Comparison of ENCODE assay signal across 12 cellular contexts in genomic region chr17:63819585-63820537, GRCh38. TPM values are rescaled to one million over a fixed set of nuclear protein-coding genes. Genes with fewer than 3 reads are reported as not detected.
DNase-seq lines count a peak whose midpoint lies in the region; ATAC-seq, FAIRE-seq and TF ChIP-seq lines count a peak whose summit lies in the region.
"Had no signal": no experiment of that assay in that cellular context is flagged by ENCODE, and none has a peak within 500 bp of the region (broad histone marks: within the 10 kb centered on the region; RNA-seq: fewer than 3 reads in every experiment).

No MANE protein-coding gene starts in this region.

- no peak for FAIRE-seq in GM12892 (lab: Jason Lieb, UNC)
- FAIRE-seq in RCC 7860 (lab: Jason Lieb, UNC) = no peak
- FAIRE-seq: endometrium, small intestine had no signal

- no peak for TF ChIP-seq CTCF in RWPE1 (conservative IDR thresholded peaks at IDR 0.05; ENCODE audit: low read depth)
- TF ChIP-seq CTCF in chondrocyte (IDR thresholded peaks at IDR 0.05) = no peak
- TF ChIP-seq CTCF in nephron progenitor cell (IDR thresholded peaks at IDR 0.05) = no peak
- no peak for TF ChIP-seq CTCF in foreskin keratinocyte (conservative IDR thresholded peaks at IDR 0.05)

- H3K27me3 Mint-ChIP-seq in CD8-positive, alpha-beta memory T cell = no peaks in the 10 kb centered on the region
- H3K27me3 Mint-ChIP-seq in chondrocyte (ENCODE audit: low read depth) (no peaks in the 10 kb centered on the region), nephron progenitor cell (ENCODE audit: low read depth, poor library complexity) (no peaks in the 10 kb centered on the region)

- peaks cover 7 to 99% (median 34%) of the 10 kb centered on the region in 3 donors for H3K36me3 Mint-ChIP-seq in CD8-positive, alpha-beta memory T cell
- H3K36me3 Mint-ChIP-seq in chondrocyte (ENCODE audit: low read depth) (peaks cover 61% of the 10 kb centered on the region), nephron progenitor cell (ENCODE audit: low read depth) (peaks cover 92% of the 10 kb centered on the region)

- no peak for ATAC-seq in foreskin keratinocyte

- no peak overlapping the region for H3K4me3 ChIP-seq in CD8-positive, alpha-beta memory T cell (ENCODE audit: low read length)

- no peak for DNase-seq in CD8-positive, alpha-beta memory T cell
- no peak for DNase-seq in RWPE1 (ENCODE audit: low spot score)
- no peak for DNase-seq in chondrocyte (ENCODE audit: low spot score)
- DNase-seq in nephron progenitor cell = no peak
- DNase-seq in GM12892 (ENCODE audit: insufficient read length) = no peak
- no peak for DNase-seq in RCC 7860 (ENCODE audit: low spot score)
- DNase-seq in NCI-H2081 (lab: John Stamatoyannopoulos, UW) = no peak
- DNase-seq in foreskin keratinocyte = no peak
- DNase-seq: amygdala, DMS79, small intestine had no signal

- no peaks in the 10 kb centered on the region for H3K9me3 ChIP-seq in CD8-positive, alpha-beta memory T cell (ENCODE audit: low read length)

- no peak overlapping the region for H3K27ac ChIP-seq in CD8-positive, alpha-beta memory T cell (ENCODE audit: low read depth, low read length)
- H3K27ac ChIP-seq in RWPE1 (peak overlapping the region; percentile 35), foreskin keratinocyte (no peak overlapping the region)

- H3K4me1 ChIP-seq in CD8-positive, alpha-beta memory T cell (ENCODE audit: insufficient read depth, low read length) = peaks cover 5% of the 10 kb centered on the region
- no peaks in the 10 kb centered on the region for H3K4me1 ChIP-seq in foreskin keratinocyte

- H3K36me3 ChIP-seq in CD8-positive, alpha-beta memory T cell (ENCODE audit: insufficient read depth, low read length) = peaks cover 89% of the 10 kb centered on the region

- peaks cover 9 to 25% (median 16%) of the 10 kb centered on the region in 3 donors for H3K4me1 Mint-ChIP-seq in CD8-positive, alpha-beta memory T cell
- H3K4me1 Mint-ChIP-seq in chondrocyte (ENCODE audit: low read depth) (peaks cover 9% of the 10 kb centered on the region), nephron progenitor cell (peaks cover 8% of the 10 kb centered on the region)

- H3K9me3 Mint-ChIP-seq in CD8-positive, alpha-beta memory T cell = no peaks in the 10 kb centered on the region
- H3K9me3 Mint-ChIP-seq in chondrocyte (ENCODE audit: low read depth) (no peaks in the 10 kb centered on the region), nephron progenitor cell (no peaks in the 10 kb centered on the region)

- CTCF ChIA-PET in CD8-positive, alpha-beta memory T cell (lab: Charles Lee) = interaction anchor here (1.8 to 2.2 kb wide), 3 partner anchors 19 to 29 kb away, joined by 3 to 5 read pairs (median 5); no protein-coding TSS in a partner anchor
- CTCF ChIA-PET in RWPE1 (lab: Yijun Ruan, JAX) = interaction anchor here (1.1 kb wide), 1 partner anchor 12 kb away, joined by 3 read pairs; no protein-coding TSS in a partner anchor

- H3K27ac Mint-ChIP-seq in CD8-positive, alpha-beta memory T cell = peak overlapping the region in 7 of 8 donors; percentile 28 to 92 (median 68)
- peak overlapping the region; percentile 71 for H3K27ac Mint-ChIP-seq in chondrocyte (ENCODE audit: unreplicated experiment)
- peak overlapping the region; percentile 87 for H3K27ac Mint-ChIP-seq in nephron progenitor cell

- peak overlapping the region in 4 of 7 donors; percentile 13 to 42 (median 26) for H3K4me3 Mint-ChIP-seq in CD8-positive, alpha-beta memory T cell
- H3K4me3 Mint-ChIP-seq in chondrocyte (ENCODE audit: unreplicated experiment) (no peak overlapping the region), nephron progenitor cell (no peak overlapping the region)

- no peak for TF ChIP-seq POLR2A in GM12892 (IDR thresholded peaks at IDR 0.05; ENCODE audit: low read depth, low read length)

- H3K27me3 ChIP-seq in CD8-positive, alpha-beta memory T cell (ENCODE audit: insufficient read depth, low read length, poor library complexity, severe bottlenecking) = no peaks in the 10 kb centered on the region
- no peaks in the 10 kb centered on the region for H3K27me3 ChIP-seq in foreskin keratinocyte

- POLR2A ChIA-PET in CD8-positive, alpha-beta memory T cell (lab: Charles Lee) = interaction anchor here (0.6 kb wide), 1 partner anchor 129 kb away, joined by 3 read pairs; no protein-coding TSS in a partner anchor
- POLR2A ChIA-PET in RWPE1 (lab: Yijun Ruan, JAX; ENCODE audit: low non-redundant PET) = no interaction called here

RNA-seq across cellular contexts. Expression of gene PSMC5, which starts 7.4 kb away (rescaled TPM):
- total RNA-seq in CD8-positive, alpha-beta memory T cell = 100 to 1,000 TPM; 208 to 212 TPM
- 201 TPM for polyA plus RNA-seq in CD8-positive, alpha-beta memory T cell
- total RNA-seq in chondrocyte (92.3 to 112 TPM (median 94.9 TPM) in 3 replicates), foreskin keratinocyte (97.4 and 120 TPM in 2 replicates)
- polyA plus RNA-seq in GM12892 (2012; ENCODE audit: missing spikeins) = 119 TPM
- polyA plus RNA-seq in foreskin keratinocyte = 168 and 192 TPM in 2 replicates

RNA-seq across cellular contexts. Expression of gene FTSJ3, which starts 7.6 kb away (rescaled TPM):
- total RNA-seq in CD8-positive, alpha-beta memory T cell = 100 to 1,000 TPM in 1 of 2 experiments, 10 to 100 TPM in 1; 98.1 to 102 TPM
- polyA plus RNA-seq in CD8-positive, alpha-beta memory T cell = 34.8 TPM
- 26.5 to 41.4 TPM (median 27.9 TPM) in 3 replicates for total RNA-seq in chondrocyte
- polyA plus RNA-seq in GM12892 (2012; ENCODE audit: missing spikeins) = 27.1 TPM
- total RNA-seq in foreskin keratinocyte = 37.6 and 49.9 TPM in 2 replicates
- 22.6 and 30.5 TPM in 2 replicates for polyA plus RNA-seq in foreskin keratinocyte

RNA-seq across cellular contexts. Expression of gene SMARCD2, which starts 22.6 kb away (rescaled TPM):
- total RNA-seq in CD8-positive, alpha-beta memory T cell = 100 to 1,000 TPM in 1 of 2 experiments, 10 to 100 TPM in 1; 96.8 to 107 TPM
- 121 TPM for polyA plus RNA-seq in CD8-positive, alpha-beta memory T cell
- 30.7 to 35.1 TPM (median 34.6 TPM) in 3 replicates for total RNA-seq in chondrocyte
- polyA plus RNA-seq in GM12892 (2012; ENCODE audit: missing spikeins) = 47.5 TPM
- total RNA-seq in foreskin keratinocyte = 94.0 and 99.9 TPM in 2 replicates
- 72.4 and 82.2 TPM in 2 replicates for polyA plus RNA-seq in foreskin keratinocyte

RNA-seq across cellular contexts. Expression of gene DDX42, which starts 45.9 kb away (rescaled TPM):
- 100 to 1,000 TPM; 103 to 122 TPM for total RNA-seq in CD8-positive, alpha-beta memory T cell
- 16.9 TPM for polyA plus RNA-seq in CD8-positive, alpha-beta memory T cell
- total RNA-seq in chondrocyte = 94.6 to 120 TPM (median 99.0 TPM) in 3 replicates
- polyA plus RNA-seq in GM12892 (2012; ENCODE audit: missing spikeins) = 70.0 TPM
- total RNA-seq in foreskin keratinocyte = 72.2 and 74.9 TPM in 2 replicates
- polyA plus RNA-seq in foreskin keratinocyte = 40.6 and 41.0 TPM in 2 replicates

RNA-seq across cellular contexts. Expression of gene CCDC47, which starts 46.5 kb away (rescaled TPM):
- total RNA-seq in CD8-positive, alpha-beta memory T cell = 10 to 100 TPM; 93.0 to 94.5 TPM
- polyA plus RNA-seq in CD8-positive, alpha-beta memory T cell = 49.6 TPM
- total RNA-seq in chondrocyte = 63.5 to 65.1 TPM (median 64.9 TPM) in 3 replicates
- 51.5 TPM for polyA plus RNA-seq in GM12892 (2012; ENCODE audit: missing spikeins)
- total RNA-seq in foreskin keratinocyte = 64.2 and 77.0 TPM in 2 replicates
- 21.0 and 26.3 TPM in 2 replicates for polyA plus RNA-seq in foreskin keratinocyte

Comparison
In these comparisons a context has a peak if more than half of its experiments do, and no peak if none do; other contexts are left out.
1. H3K4me3 Mint-ChIP-seq: peak in CD8-positive, alpha-beta memory T cell (4 of 7); none in chondrocyte (single experiment) and nephron progenitor cell (single experiment).
2. Peak in every context shown above with its lines, with median percentiles within 50 percentile points of each other: H3K27ac Mint-ChIP-seq.